ENCODE assay signal across 14 cellular contexts in genomic region chr7:8305625-8306388, GRCh38.
"Had no signal": no experiment of that assay in that cellular context is flagged by ENCODE, and none has a peak within 500 bp of the region (broad histone marks: within the 10 kb centered on the region; RNA-seq: fewer than 3 reads in every experiment).

No MANE protein-coding gene starts in this region.

- H3K4me3 ChIP-seq: heart left ventricle, lung, right atrium auricular region, skin epidermis, tibial nerve had no signal

- DNase-seq: activated naive CD4-positive, alpha-beta T cell; activated T-cell treated with anti-CD3 and anti-CD28 coated beads for 4 hours; anterior cingulate cortex; brain microvascular endothelial cell; effector CD8-positive, alpha-beta T cell; foreskin keratinocyte; heart left ventricle; midbrain; stimulated activated CD4-positive, alpha-beta T cell treated with anti-CD3 and anti-CD28 coated beads, Interleukin-4, amount 100 ng/mL, for 24 hours; stimulated activated naive CD4-positive, alpha-beta T cell had no signal

- H3K4me1 ChIP-seq: foreskin keratinocyte, heart left ventricle, right atrium auricular region, tibial nerve had no signal

- H3K36me3 ChIP-seq: brain microvascular endothelial cell, heart left ventricle, right atrium auricular region, tibial nerve had no signal

- H3K27ac ChIP-seq: brain microvascular endothelial cell, foreskin keratinocyte, heart left ventricle, right atrium auricular region, skin epidermis, tibial nerve had no signal

- H3K9me3 ChIP-seq: right atrium auricular region, tibial nerve had no signal

- ATAC-seq: foreskin keratinocyte, heart left ventricle had no signal

- H3K27me3 ChIP-seq: brain microvascular endothelial cell, foreskin keratinocyte, heart left ventricle, right atrium auricular region, tibial nerve had no signal
